Comparison of ENCODE assay signal across 10 cellular contexts in genomic region chr10:35340975-35341374, GRCh38. TPM values are rescaled to one million over a fixed set of nuclear protein-coding genes. Genes with fewer than 3 reads are reported as not detected.
A peak's percentile ranks its signal among the peaks of the same experiment; 100 is the strongest.
DNase-seq lines count a peak whose midpoint lies in the region; ATAC-seq, FAIRE-seq and TF ChIP-seq lines count a peak whose summit lies in the region.
"Had no signal": no experiment of that assay in that cellular context is flagged by ENCODE, and none has a peak within 500 bp of the region (broad histone marks: within the 10 kb centered on the region; RNA-seq: fewer than 3 reads in every experiment).

No MANE protein-coding gene starts in this region.

- H3K9me3 ChIP-seq in cardiac muscle cell (ENCODE audit: low read depth): no peaks in the 10 kb centered on the region
- no peaks in the 10 kb centered on the region for H3K9me3 ChIP-seq in kidney (ENCODE audit: control insufficient read depth in 1 of 2, low read length in 2 of 2)
- H3K9me3 ChIP-seq: colonic mucosa had no signal

- no peak for FAIRE-seq in kidney (lab: Jason Lieb, UNC)

- H3K4me3 ChIP-seq in cardiac muscle cell: no peak overlapping the region
- H3K4me3 ChIP-seq in kidney (ENCODE audit: low read length in 2 of 2): no peak overlapping the region
- H3K4me3 ChIP-seq: colonic mucosa had no signal

- no peaks in the 10 kb centered on the region for H3K27me3 Mint-ChIP-seq in activated T-cell treated with anti-CD3 and anti-CD28 coated beads, Interleukin-2, amount 50 U/mL, for 72 hours (ENCODE audit: low read depth)

- H3K27ac Mint-ChIP-seq in activated T-cell treated with anti-CD3 and anti-CD28 coated beads, Interleukin-2, amount 50 U/mL, for 72 hours: peak overlapping the region; percentile 62

- peaks cover 78% of the 10 kb centered on the region for H3K4me1 Mint-ChIP-seq in activated T-cell treated with anti-CD3 and anti-CD28 coated beads, Interleukin-2, amount 50 U/mL, for 72 hours (ENCODE audit: low read depth)

- ATAC-seq in Right ventricle myocardium inferior: no peak
- ATAC-seq in activated T-cell treated with anti-CD3 and anti-CD28 coated beads, Interleukin-2, amount 50 U/mL, for 72 hours (replicated peaks in 1 of 2): no peak
- ATAC-seq: sciatic nerve had no signal

- peak overlapping the region; percentile 57 to 82 for H3K4me3 Mint-ChIP-seq in activated T-cell treated with anti-CD3 and anti-CD28 coated beads, Interleukin-2, amount 50 U/mL, for 72 hours

- H3K27ac ChIP-seq in cardiac muscle cell: peak overlapping the region; percentile 59
- no peak overlapping the region for H3K27ac ChIP-seq in kidney (ENCODE audit: low read depth in 2 of 2, low read length in 2 of 2)
- H3K27ac ChIP-seq in substantia nigra (ENCODE audit: low read depth, low read length, poor library complexity, severe bottlenecking): peak overlapping the region; percentile 54
- H3K27ac ChIP-seq: colonic mucosa had no signal

- peak; percentile 7 to 34 for DNase-seq in cardiac muscle cell (ENCODE audit: low read depth in 1 of 2, low spot score in 1 of 2)
- no peak for DNase-seq in Right ventricle myocardium inferior (ENCODE audit: missing footprints)
- peak in 1 of 2 donors; percentile 45 for DNase-seq in activated T-cell treated with anti-CD3 and anti-CD28 coated beads, Interleukin-2, amount 50 U/mL, for 72 hours
- peak; percentile 76 for DNase-seq in kidney
- DNase-seq in substantia nigra (lab: John Stamatoyannopoulos, UW): no peak
- DNase-seq in NCI-H526 treated with DMSO at 0.1 percent for 48 hours (lab: John Stamatoyannopoulos, UW): no peak
- no peak for DNase-seq in A172 (ENCODE audit: low spot score)
- no peak for DNase-seq in SKM-1 treated with dmso at 0.1 percent for 144 hours (lab: John Stamatoyannopoulos, UW; ENCODE audit: unreplicated experiment)
- DNase-seq: colonic mucosa had no signal

- no peak overlapping the region for H3K9ac ChIP-seq in kidney (ENCODE audit: low read length in 2 of 2)

- H3K9me3 Mint-ChIP-seq in activated T-cell treated with anti-CD3 and anti-CD28 coated beads, Interleukin-2, amount 50 U/mL, for 72 hours: no peaks in the 10 kb centered on the region

- H3K36me3 Mint-ChIP-seq in activated T-cell treated with anti-CD3 and anti-CD28 coated beads, Interleukin-2, amount 50 U/mL, for 72 hours (ENCODE audit: insufficient read depth in 2 of 2): peaks cover 1 to 8% of the 10 kb centered on the region in 2 donors

- H3K27me3 ChIP-seq in cardiac muscle cell: no peaks in the 10 kb centered on the region
- H3K27me3 ChIP-seq: colonic mucosa had no signal

- H3K36me3 ChIP-seq in cardiac muscle cell (no peaks in the 10 kb centered on the region), kidney (ENCODE audit: control insufficient read depth in 1 of 2, insufficient read depth in 2 of 2, low read length in 2 of 2) (no peaks in the 10 kb centered on the region)
- H3K36me3 ChIP-seq: colonic mucosa had no signal

- H3K4me1 ChIP-seq in cardiac muscle cell (ENCODE audit: low read depth) (peaks cover 27% of the 10 kb centered on the region), kidney (ENCODE audit: control insufficient read depth in 1 of 2, insufficient read depth in 1 of 2, low read depth in 1 of 2, low read length in 2 of 2) (peaks cover 3 to 16% of the 10 kb centered on the region in 2 donors)

- intact Hi-C loops in Right ventricle myocardium inferior (cut with DNase I): no loop called here
- intact Hi-C loops in kidney (cut with DNase I): no loop called here

- no peak for TF ChIP-seq CTCF in cardiac muscle cell (IDR thresholded peaks at IDR 0.05; ENCODE audit: low read depth, low read length)
- no peak for TF ChIP-seq CTCF in kidney (IDR thresholded peaks at IDR 0.05; ENCODE audit: borderline replicate concordance, extremely low read depth, insufficient read depth)

RNA-seq across cellular contexts. Expression of gene CCNY, which starts 4.7 kb away (rescaled TPM):
- total RNA-seq in cardiac muscle cell (38.9 and 52.3 TPM in 2 replicates), Right ventricle myocardium inferior (91.8 TPM), kidney (77.2 TPM)
- polyA plus RNA-seq in cardiac muscle cell (79.9 and 84.7 TPM in 2 replicates), kidney (ENCODE audit: insufficient read depth, low read depth, low replicate concordance) (45.6 TPM)
- 10 to 100 TPM; 54.1 to 78.6 TPM for total RNA-seq in activated T-cell treated with anti-CD3 and anti-CD28 coated beads, Interleukin-2, amount 50 U/mL, for 72 hours
- total RNA-seq in A172 (2014; rRNA removed; shearing (Covaris generic)): 44.4 and 49.9 TPM in 2 replicates

Comparison
In these comparisons a context has a peak if more than half of its experiments do, and no peak if none do; other contexts are left out.
1. DNase-seq: peak in cardiac muscle cell (2 of 2) and kidney (single experiment); none in Right ventricle myocardium inferior (single experiment), substantia nigra (0 of 49), NCI-H526 treated with DMSO at 0.1 percent for 48 hours (single experiment), A172 (single experiment) and SKM-1 treated with dmso at 0.1 percent for 144 hours (single experiment).
2. H3K27ac ChIP-seq: peak in cardiac muscle cell (single experiment) and substantia nigra (single experiment); none in kidney (0 of 2).